22 cellular contexts compared by ENCODE assay signal in genomic region chr6:15213838-15214398, GRCh38.
"Had no signal": no experiment of that assay in that cellular context is flagged by ENCODE, and none has a peak within 500 bp of the region (broad histone marks: within the 10 kb centered on the region; RNA-seq: fewer than 3 reads in every experiment).

No MANE protein-coding gene starts in this region.

- H3K36me3 ChIP-seq: brain microvascular endothelial cell, cardiac muscle cell, MG63 had no signal

- H3K27me3 ChIP-seq: brain microvascular endothelial cell, cardiac muscle cell, MG63 had no signal

- ATAC-seq: activated T-cell treated with anti-CD3 and anti-CD28 coated beads, Interleukin-2, amount 50 U/mL, for 4 hours; T-helper 17 cell had no signal

- H3K4me1 Mint-ChIP-seq: activated CD4-positive, alpha-beta T cell treated with anti-CD3 and anti-CD28 coated beads, Interleukin-2, amount 10 ng/mL, durations not matched to agents 7 days and 5 days; activated naive CD8-positive, alpha-beta T cell treated with anti-CD3 and anti-CD28 coated beads for 36 hours; T-helper 17 cell had no signal

- H3K4me3 ChIP-seq: cardiac muscle cell, MG63, PC-9 had no signal

- H3K36me3 Mint-ChIP-seq: activated CD4-positive, alpha-beta memory T cell treated with anti-CD3 and anti-CD28 coated beads for 36 hours; activated naive CD8-positive, alpha-beta T cell treated with anti-CD3 and anti-CD28 coated beads for 36 hours had no signal

- H3K9me3 ChIP-seq: MG63 had no signal

- H3K9me3 Mint-ChIP-seq: activated B cell treated with CpG ODN at 0.5 μM for 24 hours; activated CD4-positive, alpha-beta memory T cell treated with anti-CD3 and anti-CD28 coated beads for 36 hours; activated naive CD8-positive, alpha-beta T cell treated with anti-CD3 and anti-CD28 coated beads for 36 hours; activated T-cell treated with anti-CD3 and anti-CD28 coated beads, Interleukin-2, amount 50 U/mL, for 4 hours had no signal

- H3K4me2 ChIP-seq: PC-9 had no signal

- H3K27me3 Mint-ChIP-seq: activated B cell treated with CpG ODN at 0.5 μM for 24 hours; activated CD4-positive, alpha-beta memory T cell treated with anti-CD3 and anti-CD28 coated beads for 36 hours; activated CD4-positive, alpha-beta T cell treated with anti-CD3 and anti-CD28 coated beads, Interleukin-2, amount 10 ng/mL, durations not matched to agents 7 days and 5 days; activated naive CD8-positive, alpha-beta T cell treated with anti-CD3 and anti-CD28 coated beads for 36 hours; T-helper 17 cell had no signal

- H3K27ac ChIP-seq: brain microvascular endothelial cell, cardiac muscle cell, PC-9 had no signal

- DNase-seq: activated B cell treated with CpG ODN at 0.5 μM for 24 hours; activated CD4-positive, alpha-beta memory T cell treated with anti-CD3 and anti-CD28 coated beads for 36 hours; activated CD4-positive, alpha-beta T cell treated with anti-CD3 and anti-CD28 coated beads, Interleukin-2, amount 10 ng/mL, durations not matched to agents 7 days and 5 days; activated CD8-positive, alpha-beta memory T cell treated with anti-CD3 and anti-CD28 coated beads for 24 hours; activated effector memory CD4-positive, alpha-beta T cell treated with anti-CD3 and anti-CD28 coated beads, Interleukin-2, amount 50 U/mL, for 16 hours; activated naive CD4-positive, alpha-beta T cell treated with Interleukin-2 at 50 U/mL for 16 hours; activated naive CD8-positive, alpha-beta T cell treated with anti-CD3 and anti-CD28 coated beads for 36 hours; activated T-cell treated with anti-CD3 and anti-CD28 coated beads, Interleukin-2, amount 50 U/mL, for 4 hours; brain microvascular endothelial cell; MG63; MV-4-11; NCI-H1092 treated with DMSO at 0.1 percent for 48 hours; NCI-H1417 treated with DMSO at 0.1 percent for 48 hours; NCI-H1694; NCI-H2029; NCI-H446; NCI-H524; PC-9; SIG-M5; T-helper 17 cell; T-helper 9 cell had no signal

- H3K27ac Mint-ChIP-seq: activated B cell treated with CpG ODN at 0.5 μM for 24 hours; activated CD4-positive, alpha-beta memory T cell treated with anti-CD3 and anti-CD28 coated beads for 36 hours; activated CD4-positive, alpha-beta T cell treated with anti-CD3 and anti-CD28 coated beads, Interleukin-2, amount 10 ng/mL, durations not matched to agents 7 days and 5 days; activated naive CD8-positive, alpha-beta T cell treated with anti-CD3 and anti-CD28 coated beads for 36 hours; T-helper 17 cell had no signal

- H3K4me3 Mint-ChIP-seq: activated B cell treated with CpG ODN at 0.5 μM for 24 hours; activated CD4-positive, alpha-beta memory T cell treated with anti-CD3 and anti-CD28 coated beads for 36 hours; activated CD4-positive, alpha-beta T cell treated with anti-CD3 and anti-CD28 coated beads, Interleukin-2, amount 10 ng/mL, durations not matched to agents 7 days and 5 days; activated naive CD8-positive, alpha-beta T cell treated with anti-CD3 and anti-CD28 coated beads for 36 hours; activated T-cell treated with anti-CD3 and anti-CD28 coated beads, Interleukin-2, amount 50 U/mL, for 4 hours; T-helper 17 cell had no signal

- H2AFZ ChIP-seq: PC-9 had no signal
